In the genomic region with DNA sequence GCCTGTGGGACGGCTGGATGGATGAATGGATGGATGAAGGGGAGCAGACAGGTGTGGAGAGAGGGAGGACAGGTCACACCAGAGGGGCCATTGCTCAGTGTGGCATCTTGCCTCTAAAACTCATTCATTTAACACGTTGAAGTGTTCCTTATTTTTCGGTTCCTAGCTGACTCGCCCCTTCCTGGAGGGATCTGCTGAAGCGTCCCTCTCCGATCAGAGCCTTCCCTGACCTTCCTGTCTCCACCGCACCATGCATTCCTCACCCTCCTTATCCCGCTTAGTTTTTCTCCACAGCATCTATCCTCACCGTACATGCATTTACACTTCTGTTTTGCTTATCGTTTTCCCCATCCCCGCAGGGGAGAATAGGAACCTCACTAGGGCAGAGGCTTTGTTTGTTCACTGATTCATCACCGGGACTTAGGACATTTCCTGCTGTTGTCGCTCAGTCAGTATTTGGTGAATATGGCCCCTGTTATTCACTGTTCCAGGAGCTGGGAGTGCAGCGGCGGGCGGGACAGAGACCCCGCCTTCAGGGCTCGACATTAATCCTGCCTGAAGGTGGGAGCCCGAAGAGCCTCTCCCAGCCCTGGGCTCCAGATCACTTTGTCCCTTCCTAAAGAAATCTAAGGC, we compare ENCODE assay signal across 1 cellular context.
TF ChIP-seq lines count a peak whose summit lies in the region.

No MANE protein-coding gene starts in this region.

TF ChIP-seq in H1, 55 proteins besides CTCF, POLR2A, EP300 and RAD21:
- no peak for TF ChIP-seq JUN (IDR thresholded peaks at IDR 0.05; ENCODE audit: low read depth, low read length)
- 0 out of 4 replicates have a peak, but pooled peaks of 1 of the 2 experiments have one; percentile 6 for TF ChIP-seq SIN3A (conservative IDR thresholded peaks at IDR 0.05 in 1 of 2, IDR thresholded peaks at IDR 0.05 in 1 of 2; ENCODE audit: low read depth in 1 of 2, low read length in 2 of 2)
